In the genomic region with DNA sequence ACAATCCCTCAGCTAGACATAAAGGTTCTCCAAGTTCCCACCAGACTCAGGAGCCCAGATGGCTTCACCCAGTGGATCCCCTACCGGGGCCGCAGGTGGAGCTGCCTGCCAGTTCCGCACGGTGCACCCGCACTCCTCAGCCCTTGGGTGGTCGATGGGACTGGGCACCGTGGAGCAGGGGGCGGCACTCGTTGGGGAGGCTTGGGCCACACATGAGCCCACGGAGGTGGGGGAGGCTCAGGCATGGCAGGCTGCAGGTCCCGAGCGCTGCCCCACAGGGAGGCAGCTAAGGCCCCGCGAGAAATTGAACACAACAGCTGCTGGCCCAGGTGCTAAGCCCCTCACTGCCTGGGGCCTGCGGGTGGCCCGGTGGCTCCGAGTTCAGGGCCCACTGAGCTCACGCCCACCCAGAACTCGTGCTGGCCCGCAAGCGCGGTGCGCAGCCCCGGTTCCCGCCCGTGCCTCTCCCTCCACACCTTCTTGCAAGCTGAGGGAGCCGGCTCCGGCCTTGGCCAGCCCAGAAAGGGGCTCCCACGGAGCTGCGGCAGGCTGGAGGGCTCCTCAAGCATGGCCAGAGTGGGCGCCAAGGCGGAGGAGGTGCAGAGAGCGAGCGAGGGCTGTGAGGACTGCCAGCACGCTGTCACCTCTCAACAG, we compare ENCODE assay signal across 4 cellular contexts. TPM values are rescaled to one million over a fixed set of nuclear protein-coding genes. Genes with fewer than 3 reads are reported as not detected.
"Had no signal": no experiment of that assay in that cellular context is flagged by ENCODE, and none has a peak within 500 bp of the region (broad histone marks: within the 10 kb centered on the region; RNA-seq: fewer than 3 reads in every experiment).

No MANE protein-coding gene starts in this region.

RNA-seq across cellular contexts. Expression of a gene that starts 7.4 kb away (rescaled TPM):
- total RNA-seq: LHCN-M2, M059J, MCF 10A, NCI-H460 had no signal
